9 cellular contexts compared by ENCODE assay signal in genomic region chr16:70746040-70746707, GRCh38. TPM values are rescaled to one million over a fixed set of nuclear protein-coding genes. Genes with fewer than 3 reads are reported as not detected.
DNase-seq lines count a peak whose midpoint lies in the region; ATAC-seq, FAIRE-seq and TF ChIP-seq lines count a peak whose summit lies in the region.
"Had no signal": no experiment of that assay in that cellular context is flagged by ENCODE, and none has a peak within 500 bp of the region (broad histone marks: within the 10 kb centered on the region; RNA-seq: fewer than 3 reads in every experiment).

No MANE protein-coding gene starts in this region.

- H3K27me3 Mint-ChIP-seq in naive thymus-derived CD4-positive, alpha-beta T cell = no peaks in the 10 kb centered on the region

- CTCF ChIA-PET in Panc1 (lab: Charles Lee) = interaction anchor here (1.0 kb wide), 1 partner anchor 25 kb away, joined by 4 read pairs; no protein-coding TSS in a partner anchor
- CTCF ChIA-PET in naive thymus-derived CD4-positive, alpha-beta T cell (lab: Charles Lee) = interaction anchor here (1.4 to 2.1 kb wide), 2 partner anchors 11 to 25 kb away, joined by 4 read pairs; no protein-coding TSS in a partner anchor

- no peaks in the 10 kb centered on the region for H3K27me3 ChIP-seq in Panc1 (ENCODE audit: control insufficient read depth, insufficient read depth, low read length)
- H3K27me3 ChIP-seq in naive thymus-derived CD4-positive, alpha-beta T cell (ENCODE audit: control insufficient read depth in 2 of 2, insufficient read depth in 2 of 2, low read length in 2 of 2) = no peaks in the 10 kb centered on the region

- peak; percentile 64 for ATAC-seq in Panc1
- peak; percentile 8 for ATAC-seq in naive thymus-derived CD4-positive, alpha-beta T cell

- H3K36me3 Mint-ChIP-seq in naive thymus-derived CD4-positive, alpha-beta T cell = peaks cover 11 to 59% (median 23%) of the 10 kb centered on the region in 5 donors

- FAIRE-seq in GM12892 (lab: Jason Lieb, UNC) = no peak

- peak overlapping the region in 8 of 9 donors; percentile 3 to 93 (median 84) for H3K27ac Mint-ChIP-seq in naive thymus-derived CD4-positive, alpha-beta T cell

- intact Hi-C loops in Panc1 (cut with micrococcal nuclease; ENCODE audit: unreplicated experiment) = no loop called here
- intact Hi-C loops in naive thymus-derived CD4-positive, alpha-beta T cell (cut with micrococcal nuclease) = no loop called here

- H3K4me3 ChIP-seq in Panc1 (ENCODE audit: low read depth in 2 of 2, low read length in 2 of 2) = no peak overlapping the region
- no peak overlapping the region for H3K4me3 ChIP-seq in naive thymus-derived CD4-positive, alpha-beta T cell (ENCODE audit: low read length)
- H3K4me3 ChIP-seq: SK-N-MC had no signal

- peaks cover 0 to 4% (median 0%) of the 10 kb centered on the region in 11 donors for H3K9me3 Mint-ChIP-seq in naive thymus-derived CD4-positive, alpha-beta T cell

- no peaks in the 10 kb centered on the region for H3K9me3 ChIP-seq in Panc1 (ENCODE audit: control insufficient read depth, insufficient read depth, low read depth, low read length)
- H3K9me3 ChIP-seq in naive thymus-derived CD4-positive, alpha-beta T cell (ENCODE audit: control insufficient read depth in 2 of 3, low read length in 3 of 3) = no peaks in the 10 kb centered on the region

- TF ChIP-seq POLR2A in GM12892 (IDR thresholded peaks at IDR 0.05; ENCODE audit: low read depth, low read length) = no peak

- no peak for TF ChIP-seq CTCF in Panc1 (IDR thresholded peaks at IDR 0.05)
- TF ChIP-seq CTCF in GM13976 (IDR thresholded peaks at IDR 0.05; ENCODE audit: borderline replicate concordance, control extremely low read depth, extremely low read depth, insufficient read depth, missing control alignments) = no peak

- in situ Hi-C loops in Panc1 (cut with HindIII; ENCODE audit: low pct_unique_long_range_greater_than_20kb, low sequenced_read_pairs) = no loop called here
- in situ Hi-C loops in GM13976 (cut with MboI; ENCODE audit: low sequenced_read_pairs, unreplicated experiment) = no loop called here

- no peaks in the 10 kb centered on the region for H3K36me3 ChIP-seq in Panc1 (ENCODE audit: control insufficient read depth, insufficient read depth, low read length)
- H3K36me3 ChIP-seq in naive thymus-derived CD4-positive, alpha-beta T cell (ENCODE audit: control insufficient read depth in 2 of 3, insufficient read depth in 3 of 3, low read length in 3 of 3) = peaks cover 0 to 52% (median 0%) of the 10 kb centered on the region in 3 experiments

- peak overlapping the region; percentile 93 for H3K27ac ChIP-seq in Panc1 (ENCODE audit: low read length)
- no peak overlapping the region for H3K27ac ChIP-seq in naive thymus-derived CD4-positive, alpha-beta T cell (ENCODE audit: low read depth, low read length)
- H3K27ac ChIP-seq: SK-N-MC had no signal

- POLR2A ChIA-PET in Panc1 (lab: Charles Lee) = no interaction called here
- POLR2A ChIA-PET in naive thymus-derived CD4-positive, alpha-beta T cell (lab: Charles Lee) = interaction anchor here (1.3 to 1.6 kb wide), 2 partner anchors 9 to 11 kb away, joined by 5 to 11 read pairs; no protein-coding TSS in a partner anchor

- H3K4me1 ChIP-seq in Panc1 (ENCODE audit: control insufficient read depth, insufficient read depth, low read length) = peaks cover 34% of the 10 kb centered on the region
- peaks cover 0 to 13% of the 10 kb centered on the region in 2 donors for H3K4me1 ChIP-seq in naive thymus-derived CD4-positive, alpha-beta T cell (ENCODE audit: control insufficient read depth in 2 of 2, insufficient read depth in 2 of 2, low read length in 2 of 2)

- peak; percentile 79 for DNase-seq in GM04504 (ENCODE audit: low read depth)
- DNase-seq in Panc1 (ENCODE audit: low read depth, low spot score) = peak; percentile 25
- DNase-seq in dedifferentiated amniotic fluid mesenchymal stem cell (ENCODE audit: extremely low spot score) = peak; percentile 75
- no peak for DNase-seq in naive thymus-derived CD4-positive, alpha-beta T cell
- no peak for DNase-seq in SW 1271 (lab: John Stamatoyannopoulos, UW)
- no peak for DNase-seq in GM12892 (ENCODE audit: insufficient read length)
- no peak for DNase-seq in GM13976 (ENCODE audit: low spot score)
- no peak for DNase-seq in SIG-M5 (lab: John Stamatoyannopoulos, UW)

- peak overlapping the region in 3 of 10 donors; percentile 20 to 57 (median 56) for H3K4me3 Mint-ChIP-seq in naive thymus-derived CD4-positive, alpha-beta T cell

- BruUV-seq in Panc1 (replicated peaks; lab: Mats Ljungman, UMichigan) = no TSS peak

- H3K4me1 Mint-ChIP-seq in naive thymus-derived CD4-positive, alpha-beta T cell = peaks cover 16 to 62% (median 20%) of the 10 kb centered on the region in 7 donors

RNA-seq across cellular contexts. Expression of gene VAC14, which starts 54.8 kb away (rescaled TPM):
- total RNA-seq in Panc1 (2021; ENCODE audit: unreplicated experiment) = 37.9 TPM
- 37.7 TPM for polyA plus RNA-seq in Panc1 (2012; ENCODE audit: insufficient read length)
- 10 to 100 TPM; 36.7 to 47.1 (median 45.9) TPM for total RNA-seq in naive thymus-derived CD4-positive, alpha-beta T cell
- polyA plus RNA-seq in naive thymus-derived CD4-positive, alpha-beta T cell = 10 to 100 TPM; 29.2 to 61.2 TPM
- polyA plus RNA-seq in GM12892 (2012; ENCODE audit: missing spikeins) = 13.3 TPM

Comparison
In these comparisons a context has a peak if more than half of its experiments do, and no peak if none do; other contexts are left out.
1. DNase-seq: peak in GM04504 (single experiment), Panc1 (single experiment) and dedifferentiated amniotic fluid mesenchymal stem cell (single experiment); none in naive thymus-derived CD4-positive, alpha-beta T cell (0 of 9), SW 1271 (0 of 2), GM12892 (single experiment), GM13976 (single experiment) and SIG-M5 (single experiment).